ENCODE assay signal across 8 cellular contexts in genomic region chrX:13005671-13006473, GRCh38. TPM values are rescaled to one million over a fixed set of nuclear protein-coding genes. Genes with fewer than 3 reads are reported as not detected.
DNase-seq lines count a peak whose midpoint lies in the region; ATAC-seq, FAIRE-seq and TF ChIP-seq lines count a peak whose summit lies in the region.
"Had no signal": no experiment of that assay in that cellular context is flagged by ENCODE, and none has a peak within 500 bp of the region (broad histone marks: within the 10 kb centered on the region; RNA-seq: fewer than 3 reads in every experiment).

No MANE protein-coding gene starts in this region.

- no peak overlapping the region for H3K4me3 ChIP-seq in lower lobe of right lung
- H3K4me3 ChIP-seq: SK-N-MC had no signal

- peak overlapping the region; percentile 18 for H3K27ac ChIP-seq in lower lobe of right lung
- H3K27ac ChIP-seq: SK-N-MC had no signal

- peak; percentile 17 for DNase-seq in RPMI7951 (ENCODE audit: low read depth)
- DNase-seq in lower lobe of right lung, result no peak
- DNase-seq in NCI-H524 treated with DMSO at 0.1 percent for 48 hours (lab: John Stamatoyannopoulos, UW), result no peak
- no peak for DNase-seq in HTR-8/SVneo (ENCODE audit: insufficient read length, low spot score)
- DNase-seq in mesenteric fat pad (ENCODE audit: low spot score), result no peak

- intact Hi-C loops in lower lobe of right lung (cut with DNase I), result no loop called here

- no peak for TF ChIP-seq CTCF in lower lobe of right lung (IDR thresholded peaks at IDR 0.05)

- no peaks in the 10 kb centered on the region for H3K36me3 ChIP-seq in lower lobe of right lung

- no peak for FAIRE-seq in HTR-8/SVneo (lab: Jason Lieb, UNC)

- ATAC-seq in GM18907 (IDR thresholded peaks at IDR 0.05; ENCODE audit: unreplicated experiment) (peak; percentile 61), HG02798 (IDR thresholded peaks at IDR 0.05; ENCODE audit: poor library complexity, unreplicated experiment) (peak; percentile 64), lower lobe of right lung (no peak)

- no peaks in the 10 kb centered on the region for H3K9me3 ChIP-seq in lower lobe of right lung

- H3K27me3 ChIP-seq in lower lobe of right lung (ENCODE audit: low read depth), result no peaks in the 10 kb centered on the region

- H3K4me1 ChIP-seq in lower lobe of right lung, result peaks cover 31% of the 10 kb centered on the region

RNA-seq across cellular contexts. Expression of gene TMSB4X, which starts 31.0 kb away (rescaled TPM):
- 3,554 and 3,782 TPM in 2 replicates for total RNA-seq in RPMI7951 (2014; rRNA removed; shearing (Covaris generic))
- total RNA-seq in lower lobe of right lung (4,922 TPM), mesenteric fat pad (3,940 TPM)

RNA-seq across cellular contexts. Expression of gene FAM9C, which starts 38.5 kb away (rescaled TPM):
- under 0.01 TPM in 1 of 2 replicates, not detected in the other for total RNA-seq in RPMI7951 (2014; rRNA removed; shearing (Covaris generic))
- total RNA-seq in lower lobe of right lung (not detected), mesenteric fat pad (not detected)

Comparison
In these comparisons a context has a peak if more than half of its experiments do, and no peak if none do; other contexts are left out.
1. ATAC-seq: peak in GM18907 (single experiment) and HG02798 (single experiment); none in lower lobe of right lung (0 of 2).